ENCODE assay signal across 8 cellular contexts in the genomic region with DNA sequence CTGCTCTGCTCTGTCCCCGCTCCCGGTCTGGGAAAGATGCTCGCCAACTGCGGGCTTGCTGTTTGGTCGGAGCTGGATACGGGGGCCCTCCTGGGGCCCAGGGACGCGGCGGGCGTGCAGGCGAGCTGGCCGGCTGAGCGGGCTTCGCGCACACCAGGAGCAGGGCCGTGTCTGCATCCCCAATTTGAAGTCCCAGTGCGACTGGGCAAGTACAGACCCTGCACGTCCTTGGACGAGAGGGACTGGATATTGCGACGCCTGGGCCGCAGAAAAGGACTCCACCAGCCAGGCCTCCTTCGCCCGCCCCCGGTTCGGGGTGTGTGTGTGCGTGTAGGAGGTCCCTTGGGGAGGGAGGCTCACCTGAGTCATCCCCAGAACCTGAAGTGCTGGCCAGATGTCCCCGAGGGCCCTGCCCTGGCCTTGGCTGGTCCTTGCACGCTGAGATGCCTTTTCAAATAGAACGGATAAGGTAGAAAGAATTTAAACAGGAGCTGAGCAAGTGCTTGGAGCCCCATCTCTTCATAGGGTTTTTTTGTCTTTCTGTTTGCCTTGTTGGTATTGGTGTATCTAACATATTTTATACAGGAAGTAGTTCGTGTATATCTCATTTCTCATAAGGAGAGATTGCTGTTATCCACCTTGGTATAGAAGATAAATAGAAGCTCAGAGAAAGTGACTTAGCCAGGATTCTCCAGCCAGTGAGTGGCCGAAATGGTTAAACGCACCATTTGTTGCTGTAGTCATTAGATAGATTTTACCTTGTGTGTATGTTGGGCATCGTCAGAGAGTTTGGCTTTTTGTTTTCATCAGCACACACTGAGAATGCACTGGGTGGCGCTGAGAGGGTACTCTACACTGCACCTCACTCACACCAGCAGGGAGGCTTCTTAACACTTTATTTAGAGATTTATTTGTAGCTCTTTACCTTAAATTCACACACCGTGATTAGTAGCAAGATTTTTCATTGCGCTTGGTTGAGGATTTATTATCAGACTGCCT. TPM values are rescaled to one million over a fixed set of nuclear protein-coding genes. Genes with fewer than 3 reads are reported as not detected.
DNase-seq lines count a peak whose midpoint lies in the region; ATAC-seq and TF ChIP-seq lines count a peak whose summit lies in the region.

No MANE protein-coding gene starts in this region.

- peak overlapping the region; percentile 94 for H3K4me3 Mint-ChIP-seq in activated B cell treated with CpG ODN at 0.5 μM for 24 hours

- H3K9ac ChIP-seq in muscle layer of colon (ENCODE audit: low read length), result peak overlapping the region; percentile 91

- H3K9me3 Mint-ChIP-seq in activated B cell treated with CpG ODN at 0.5 μM for 24 hours, result peaks cover 2% of the 10 kb centered on the region

- peaks cover 31% of the 10 kb centered on the region for H3K4me1 Mint-ChIP-seq in activated B cell treated with CpG ODN at 0.5 μM for 24 hours

- H3K36me3 ChIP-seq in ectodermal cell (ENCODE audit: control insufficient read depth, insufficient read depth, low read length), result no peaks in the 10 kb centered on the region
- no peaks in the 10 kb centered on the region for H3K36me3 ChIP-seq in muscle layer of colon (ENCODE audit: insufficient read depth, low read length)

- no peak for TF ChIP-seq CTCF in activated B cell treated with CpG ODN at 0.5 μM for 24 hours (IDR thresholded peaks at IDR 0.05)

- DNase-seq in EL (peak; percentile 54), activated B cell treated with CpG ODN at 0.5 μM for 24 hours (peak; percentile 53), mesenteric fat pad (ENCODE audit: low spot score) (no peak)

- H3K36me3 Mint-ChIP-seq in activated B cell treated with CpG ODN at 0.5 μM for 24 hours (ENCODE audit: low read depth), result peaks cover 4% of the 10 kb centered on the region

- CTCF ChIA-PET in activated B cell treated with CpG ODN at 0.5 μM for 24 hours (lab: Charles Lee), result interaction anchor here (0.6 kb wide), 2 partner anchors 28 kb away, joined by 3 to 4 read pairs; no protein-coding TSS in a partner anchor

- H3K4me3 ChIP-seq in ectodermal cell (ENCODE audit: insufficient read depth, low read depth, low read length), result peak overlapping the region; percentile 79
- peak overlapping the region; percentile 81 to 97 for H3K4me3 ChIP-seq in muscle layer of colon (ENCODE audit: low read depth in 1 of 2, low read length in 2 of 2)

- ATAC-seq in GM19452 (IDR thresholded peaks at IDR 0.05; ENCODE audit: unreplicated experiment) (peak; percentile 48), HG03520 (IDR thresholded peaks at IDR 0.05; ENCODE audit: unreplicated experiment) (peak; percentile 41), activated B cell treated with CpG ODN at 0.5 μM for 24 hours (ENCODE audit: low read depth) (peak; percentile 73)

- no peaks in the 10 kb centered on the region for H3K9me3 ChIP-seq in ectodermal cell (ENCODE audit: control insufficient read depth, low read length)
- no peaks in the 10 kb centered on the region for H3K9me3 ChIP-seq in muscle layer of colon (ENCODE audit: low read length)

- POLR2A ChIA-PET in activated B cell treated with CpG ODN at 0.5 μM for 24 hours (lab: Charles Lee), result interaction anchor here (1.0 to 2.8 kb wide), 7 partner anchors 54 to 160 kb away, joined by 3 to 31 read pairs (median 7); partner anchors contain the start of genes ING1 and RAB20

- 9 to 12% methylated on average over 37 of the region's 37 CpGs for WGBS in ectodermal cell, 2 experiments

- H3K27ac Mint-ChIP-seq in activated B cell treated with CpG ODN at 0.5 μM for 24 hours, result peak overlapping the region; percentile 77

- H3K27ac ChIP-seq in ectodermal cell (ENCODE audit: insufficient read depth, low read depth, low read length, poor library complexity, severe bottlenecking) (no peak overlapping the region), muscle layer of colon (ENCODE audit: low read depth, low read length) (peak overlapping the region; percentile 90), temporal lobe (ENCODE audit: low read depth, low read length) (peak overlapping the region; percentile 44)

- peaks cover 21% of the 10 kb centered on the region for H3K27me3 ChIP-seq in ectodermal cell (ENCODE audit: control insufficient read depth, insufficient read depth, low read length, poor library complexity, severe bottlenecking)
- H3K27me3 ChIP-seq in muscle layer of colon (ENCODE audit: control insufficient read depth in 1 of 2, insufficient read depth in 2 of 2, low read length in 2 of 2), result no peaks in the 10 kb centered on the region

- H3K4me1 ChIP-seq in ectodermal cell (ENCODE audit: control insufficient read depth, insufficient read depth, low read length) (no peaks in the 10 kb centered on the region), muscle layer of colon (ENCODE audit: insufficient read depth, low read length) (peaks cover 54% of the 10 kb centered on the region)

- intact Hi-C loops in activated B cell treated with CpG ODN at 0.5 μM for 24 hours (cut with micrococcal nuclease), result loop anchor here (1.0 to 5.0 kb wide), 4 partner anchors 36 to 144 kb away; no protein-coding TSS in a partner anchor

- H3K27me3 Mint-ChIP-seq in activated B cell treated with CpG ODN at 0.5 μM for 24 hours, result no peaks in the 10 kb centered on the region

RNA-seq across cellular contexts. Expression of gene NAXD, which starts 1.1 kb away (rescaled TPM):
- 31.1 and 32.7 TPM in 2 replicates for total RNA-seq in activated B cell treated with CpG ODN at 0.5 μM for 24 hours
- 27.7 TPM for polyA plus RNA-seq in ectodermal cell (2013, experiment 1 of 4)
- polyA plus RNA-seq in ectodermal cell (2013, experiment 2 of 4), result 29.9 TPM
- polyA plus RNA-seq in ectodermal cell (2013, experiment 3 of 4), result 20.7 TPM
- 22.2 TPM for polyA plus RNA-seq in ectodermal cell (2013, experiment 4 of 4)
- total RNA-seq in temporal lobe, result 22.1 TPM
- total RNA-seq in mesenteric fat pad, result 20.1 TPM

RNA-seq across cellular contexts. Expression of gene RAB20, which starts 54.9 kb away (rescaled TPM):
- total RNA-seq in activated B cell treated with CpG ODN at 0.5 μM for 24 hours (2.7 and 3.1 TPM in 2 replicates), temporal lobe (1.7 TPM), mesenteric fat pad (61.6 TPM)
- 2.5 TPM for polyA plus RNA-seq in ectodermal cell (2013, experiment 1 of 4)
- 2.4 TPM for polyA plus RNA-seq in ectodermal cell (2013, experiment 2 of 4)
- polyA plus RNA-seq in ectodermal cell (2013, experiment 3 of 4), result 1.5 TPM
- 1.5 TPM for polyA plus RNA-seq in ectodermal cell (2013, experiment 4 of 4)

Comparison
In these comparisons a context has a peak if more than half of its experiments do, and no peak if none do; other contexts are left out.
1. RNA of gene RAB20, which starts 54.9 kb away (total RNA-seq): 61.6 TPM in mesenteric fat pad (single experiment); 2.7 to 3.1 TPM in activated B cell treated with CpG ODN at 0.5 μM for 24 hours and 1.7 TPM in temporal lobe (single experiment); every median in the first group is over 10 times any median in the second.
2. Peak in every context shown above with its lines, with median percentiles within 50 percentile points of each other: ATAC-seq.